ENCODE assay signal across 11 cellular contexts in genomic region chr5:141713616-141714309, GRCh38. TPM values are rescaled to one million over a fixed set of nuclear protein-coding genes. Genes with fewer than 3 reads are reported as not detected.
DNase-seq lines count a peak whose midpoint lies in the region; ATAC-seq and TF ChIP-seq lines count a peak whose summit lies in the region.
"Had no signal": no experiment of that assay in that cellular context is flagged by ENCODE, and none has a peak within 500 bp of the region (broad histone marks: within the 10 kb centered on the region; RNA-seq: fewer than 3 reads in every experiment).

No MANE protein-coding gene starts in this region.

- H4K8ac ChIP-seq in trophoblast cell (ENCODE audit: low read depth, low read length) = no peak overlapping the region

- no peak overlapping the region for H2AK5ac ChIP-seq in trophoblast cell (ENCODE audit: low read length)

- no peak overlapping the region for H3K23ac ChIP-seq in trophoblast cell (ENCODE audit: low read length)

- H3K27ac ChIP-seq in HCT116 (ENCODE audit: low read depth, low read length) = no peak overlapping the region
- peak overlapping the region; percentile 83 for H3K27ac ChIP-seq in Panc1 (ENCODE audit: low read length)
- H3K27ac ChIP-seq in trophoblast cell (ENCODE audit: low read depth, low read length) = no peak overlapping the region
- no peak overlapping the region for H3K27ac ChIP-seq in transverse colon
- H3K27ac ChIP-seq: stomach had no signal

- H2BK120ac ChIP-seq in trophoblast cell (ENCODE audit: insufficient read depth, low read length, poor library complexity) = no peak overlapping the region

- RAD21 ChIA-PET in HCT116 (lab: Charles Lee; ENCODE audit: low non-redundant PET in 1 of 2, low total read pairs in 2 of 2, uncharacterized antibody in 2 of 2, unreplicated experiment in 2 of 2) = no interaction called here

- no peak overlapping the region for H3K14ac ChIP-seq in trophoblast cell (ENCODE audit: low read length)

- DNase-seq in HCT116 (ENCODE audit: low read depth, low spot score) = no peak
- no peak for DNase-seq in Panc1 (ENCODE audit: low read depth, low spot score)
- peak; percentile 25 for DNase-seq in fibroblast of villous mesenchyme (ENCODE audit: low read depth)
- peak; percentile 58 to 60 for DNase-seq in trophoblast cell
- DNase-seq in transverse colon = no peak
- DNase-seq in NCI-H1417 (lab: John Stamatoyannopoulos, UW) = no peak
- DNase-seq: activated T-cell treated with anti-CD3 and anti-CD28 coated beads, Interleukin-2, amount 50 U/mL, for 24 hours; CD4-positive, alpha-beta T cell; NCI-H1092; stomach had no signal

- no peaks in the 10 kb centered on the region for H3K79me1 ChIP-seq in trophoblast cell (ENCODE audit: low read length)

- in situ Hi-C loops in Panc1 (cut with HindIII; ENCODE audit: low pct_unique_long_range_greater_than_20kb, low sequenced_read_pairs) (no loop called here), transverse colon (cut with MboI; ENCODE audit: low pct_ligation_motif_present in 1 of 4, low pct_unique_long_range_greater_than_20kb in 1 of 4, low sequenced_read_pairs in 3 of 4) (no loop called here)

- TF ChIP-seq POLR2A in HCT116 (IDR thresholded peaks at IDR 0.05; ENCODE audit: borderline replicate concordance, extremely low read depth, insufficient read depth, insufficient read length) = no peak
- no peak for TF ChIP-seq POLR2A in transverse colon (IDR thresholded peaks at IDR 0.05)

- no peak for TF ChIP-seq EP300 in transverse colon (IDR thresholded peaks at IDR 0.05; ENCODE audit: low read depth)

- H3K18ac ChIP-seq in trophoblast cell (ENCODE audit: low read length) = no peak overlapping the region

- H3K4me2 ChIP-seq in HCT116 (ENCODE audit: low read length) (peak overlapping the region; percentile 63), trophoblast cell (ENCODE audit: low read length) (no peak overlapping the region)

- CTCF ChIA-PET in HCT116 (lab: Charles Lee) = interaction anchor here (1.1 to 1.4 kb wide), 3 partner anchors 9 to 165 kb away, joined by 3 to 4 read pairs (median 3); no protein-coding TSS in a partner anchor
- CTCF ChIA-PET in Panc1 (lab: Charles Lee) = no interaction called here

- no peak overlapping the region for H4K91ac ChIP-seq in trophoblast cell (ENCODE audit: low read depth, low read length)

- H3K4me3 ChIP-seq in HCT116 (replicated peaks in 1 of 2; ENCODE audit: low read depth in 1 of 2, low read length in 2 of 2) (0 out of 4 replicates have a peak overlapping the region, but pooled peaks of 1 of the 2 experiments have one; percentile 2), Panc1 (ENCODE audit: low read depth in 2 of 2, low read length in 2 of 2) (no peak overlapping the region), fibroblast of villous mesenchyme (ENCODE audit: low read depth, low read length) (no peak overlapping the region), trophoblast cell (ENCODE audit: low read depth, low read length) (no peak overlapping the region), transverse colon (no peak overlapping the region)
- H3K4me3 ChIP-seq: stomach had no signal

- no peak overlapping the region for H2BK5ac ChIP-seq in trophoblast cell (ENCODE audit: low read depth, low read length, poor library complexity)

- POLR2A ChIA-PET in HCT116 (lab: Charles Lee) (no interaction called here), Panc1 (lab: Charles Lee) (no interaction called here)

- no peak for TF ChIP-seq RAD21 in HCT116 (IDR thresholded peaks at IDR 0.05; ENCODE audit: low read depth)

- no peak overlapping the region for H2BK12ac ChIP-seq in trophoblast cell (ENCODE audit: low read length)

- H3K9ac ChIP-seq in HCT116 (ENCODE audit: low read length) (no peak overlapping the region), trophoblast cell (ENCODE audit: low read length) (no peak overlapping the region)

- H3K4me1 ChIP-seq in HCT116 (ENCODE audit: control insufficient read depth in 1 of 2, insufficient read depth in 2 of 2, low read length in 2 of 2) = peaks cover 22 to 38% of the 10 kb centered on the region in 2 experiments
- H3K4me1 ChIP-seq in Panc1 (ENCODE audit: control insufficient read depth, insufficient read depth, low read length) = peaks cover 37% of the 10 kb centered on the region
- peaks cover 21 to 24% of the 10 kb centered on the region in 2 experiments for H3K4me1 ChIP-seq in trophoblast cell (ENCODE audit: control insufficient read depth in 1 of 2, insufficient read depth in 2 of 2, low read length in 2 of 2)
- H3K4me1 ChIP-seq in transverse colon = no peaks in the 10 kb centered on the region

- H3K27me3 ChIP-seq in HCT116 (ENCODE audit: insufficient read depth, low read length) (no peaks in the 10 kb centered on the region), Panc1 (ENCODE audit: control insufficient read depth, insufficient read depth, low read length) (no peaks in the 10 kb centered on the region), trophoblast cell (ENCODE audit: insufficient read depth, low read length) (no peaks in the 10 kb centered on the region), transverse colon (peaks cover 3% of the 10 kb centered on the region)

- no CpG with 5 or more reads among the region's 7 CpGs for WGBS in trophoblast cell (ENCODE audit: extremely low coverage, insufficient coverage, insufficient read length)
- 59 to 100% methylated on average over 1 to 7 of the region's 7 CpGs for WGBS in transverse colon (ENCODE audit: low coverage in 1 of 2), 2 donors

- ATAC-seq in HCT116 (peak; percentile 65), Panc1 (peak; percentile 71), HG03432 (IDR thresholded peaks at IDR 0.05; ENCODE audit: unreplicated experiment) (no peak)

- H3K36me3 ChIP-seq in HCT116 (ENCODE audit: control insufficient read depth in 1 of 2, insufficient read depth in 2 of 2, low read length in 2 of 2) = no peaks in the 10 kb centered on the region
- no peaks in the 10 kb centered on the region for H3K36me3 ChIP-seq in Panc1 (ENCODE audit: control insufficient read depth, insufficient read depth, low read length)
- H3K36me3 ChIP-seq in trophoblast cell (ENCODE audit: control insufficient read depth in 1 of 2, insufficient read depth in 2 of 2, low read length in 2 of 2) = no peaks in the 10 kb centered on the region
- H3K36me3 ChIP-seq in transverse colon = no peaks in the 10 kb centered on the region
- H3K36me3 ChIP-seq: stomach had no signal

- H4K12ac ChIP-seq in trophoblast cell (ENCODE audit: low read depth, low read length) = no peak overlapping the region

- no peaks in the 10 kb centered on the region for H4K20me1 ChIP-seq in HCT116 (ENCODE audit: insufficient read depth)

- BruUV-seq in HCT116 (replicated peaks; lab: Mats Ljungman, UMichigan) (no TSS peak), Panc1 (replicated peaks; lab: Mats Ljungman, UMichigan) (no TSS peak)

- H2AFZ ChIP-seq in HCT116 (ENCODE audit: low read depth, low read length, poor library complexity, severe bottlenecking) = peak overlapping the region; percentile 24
- H2AFZ ChIP-seq in trophoblast cell (ENCODE audit: insufficient read depth, low read length, poor library complexity) = no peak overlapping the region

- TF ChIP-seq CTCF in HCT116 (IDR thresholded peaks at IDR 0.05 in 2 of 3, conservative IDR thresholded peaks at IDR 0.05 in 1 of 3; ENCODE audit: borderline replicate concordance in 1 of 3, insufficient read depth in 1 of 3, low read depth in 2 of 3, low read length in 2 of 3) = no peak
- no peak for TF ChIP-seq CTCF in Panc1 (IDR thresholded peaks at IDR 0.05)
- no peak for TF ChIP-seq CTCF in fibroblast of villous mesenchyme (IDR thresholded peaks at IDR 0.05; ENCODE audit: insufficient read depth, low read depth, low read length)
- no peak for TF ChIP-seq CTCF in transverse colon (IDR thresholded peaks at IDR 0.05)

- no peak overlapping the region for H3K4ac ChIP-seq in trophoblast cell (ENCODE audit: low read depth, low read length)

- H3K79me2 ChIP-seq in HCT116 (ENCODE audit: insufficient read depth, low read length) = no peaks in the 10 kb centered on the region
- H3K79me2 ChIP-seq in trophoblast cell (ENCODE audit: control insufficient read depth, insufficient read depth, low read length, poor library complexity) = no peaks in the 10 kb centered on the region

- no peaks in the 10 kb centered on the region for H3K9me2 ChIP-seq in HCT116 (ENCODE audit: insufficient read depth)

- intact Hi-C loops in HCT116 (cut with micrococcal nuclease) = no loop called here
- intact Hi-C loops in Panc1 (cut with micrococcal nuclease; ENCODE audit: unreplicated experiment) = no loop called here
- intact Hi-C loops in transverse colon (cut with DNase I; ENCODE audit: low total_unique reads) = no loop called here

- H3K9me3 ChIP-seq in HCT116 (ENCODE audit: control insufficient read depth in 1 of 2, insufficient read depth in 1 of 2, low read depth in 1 of 2, low read length in 2 of 2) = no peaks in the 10 kb centered on the region
- no peaks in the 10 kb centered on the region for H3K9me3 ChIP-seq in Panc1 (ENCODE audit: control insufficient read depth, insufficient read depth, low read depth, low read length)
- H3K9me3 ChIP-seq in trophoblast cell (ENCODE audit: insufficient read depth, low read depth, low read length) = no peaks in the 10 kb centered on the region
- H3K9me3 ChIP-seq in transverse colon = no peaks in the 10 kb centered on the region
- H3K9me3 ChIP-seq: stomach had no signal

TF ChIP-seq in HCT116, 20 proteins besides CTCF, POLR2A, EP300 and RAD21:
- TF ChIP-seq ZFX (IDR thresholded peaks at IDR 0.05) (no peak), POLR2AphosphoS5 (IDR thresholded peaks at IDR 0.05; ENCODE audit: low read depth, low read length) (0 out of 2 replicates have a peak, but pooled peaks have one; percentile 14), SP1 (IDR thresholded peaks at IDR 0.05; ENCODE audit: low read depth) (peak; percentile 35), MAX (IDR thresholded peaks at IDR 0.05) (peak; percentile 71)

RNA-seq across cellular contexts. Expression of gene ARAP3, which starts 31.7 kb away (rescaled TPM):
- total RNA-seq in HCT116 (2021; ENCODE audit: unreplicated experiment) (15.1 TPM), Panc1 (2021; ENCODE audit: unreplicated experiment) (2.5 TPM), fibroblast of villous mesenchyme (5.6 and 7.7 TPM in 2 replicates), transverse colon (1 to 10 TPM; 1.1 to 4.0 (median 3.3) TPM)
- 10.4 and 10.6 TPM in 2 replicates for polyA plus RNA-seq in HCT116 (2012)
- 3.3 TPM for polyA plus RNA-seq in Panc1 (2012; ENCODE audit: insufficient read length)
- polyA plus RNA-seq in trophoblast cell (2013) = 9.8 and 10.5 TPM in 2 replicates

Comparison
In these comparisons a context has a peak if more than half of its experiments do, and no peak if none do; other contexts are left out.
1. DNase-seq: peak in fibroblast of villous mesenchyme (single experiment) and trophoblast cell (2 of 2); none in HCT116 (single experiment), Panc1 (single experiment), transverse colon (single experiment) and NCI-H1417 (0 of 3).